ENCODE assay signal across 8 cellular contexts in the genomic region with DNA sequence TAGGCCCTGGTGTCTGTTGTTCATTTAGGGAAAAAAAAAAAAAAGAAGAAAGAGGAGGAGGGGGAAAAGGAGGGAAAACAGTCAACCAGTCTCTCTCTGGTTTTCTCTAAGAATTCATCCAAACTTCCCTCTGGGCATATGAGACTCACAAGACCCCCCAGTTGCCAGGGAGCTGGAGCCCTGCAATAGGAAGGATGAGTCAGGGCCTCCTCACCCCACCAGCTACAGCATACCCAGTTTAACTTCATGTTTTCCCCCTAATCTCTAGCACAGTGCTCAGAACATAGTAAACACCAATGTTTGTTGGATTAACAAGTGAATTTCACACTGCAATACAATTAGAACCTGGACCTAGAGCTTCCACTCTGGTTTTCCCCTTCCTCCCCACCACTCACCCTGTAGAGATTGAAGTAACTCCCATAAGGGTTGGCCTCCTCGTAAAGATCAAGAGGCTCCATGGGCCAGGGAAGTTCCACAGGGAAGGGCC. TPM values are rescaled to one million over a fixed set of nuclear protein-coding genes. Genes with fewer than 3 reads are reported as not detected.
DNase-seq lines count a peak whose midpoint lies in the region; ATAC-seq lines count a peak whose summit lies in the region.

No MANE protein-coding gene starts in this region.

- DNase-seq in GDM1 (lab: John Stamatoyannopoulos, UW) (peak; percentile 42), amniotic epithelial cell (ENCODE audit: low read depth) (peak; percentile 69), lung microvascular endothelial cell (ENCODE audit: low read depth in 2 of 2) (peak; percentile 57 to 84), amygdala (lab: John Stamatoyannopoulos, UW) (no peak), mucosa of gallbladder (ENCODE audit: low spot score) (no peak), NCI-H2081 treated with DMSO at 0.1 percent for 48 hours (lab: John Stamatoyannopoulos, UW) (no peak)
- no peak for DNase-seq in activated CD4-positive, alpha-beta T cell treated with anti-CD3 and anti-CD28 coated beads for 1 hour

- ATAC-seq in HG03280 (IDR thresholded peaks at IDR 0.05; ENCODE audit: unreplicated experiment): peak; percentile 26

RNA-seq across cellular contexts. Expression of a gene that starts 7.8 kb away (rescaled TPM):
- total RNA-seq in lung microvascular endothelial cell (49.3 and 150 TPM in 2 replicates), mucosa of gallbladder (173 TPM)

RNA-seq across cellular contexts. Expression of a gene that starts 25.6 kb away (rescaled TPM):
- total RNA-seq in lung microvascular endothelial cell: 1.7 and 7.1 TPM in 2 replicates
- 70.9 TPM for total RNA-seq in mucosa of gallbladder

RNA-seq across cellular contexts. Expression of a gene that starts 32.6 kb away (rescaled TPM):
- total RNA-seq in lung microvascular endothelial cell (83.0 and 105 TPM in 2 replicates), mucosa of gallbladder (58.8 TPM)

RNA-seq across cellular contexts. Expression of a gene that starts 56.5 kb away (rescaled TPM):
- total RNA-seq in lung microvascular endothelial cell: not detected in 2 replicates
- total RNA-seq in mucosa of gallbladder: 16.2 TPM

RNA-seq across cellular contexts. Expression of a gene that starts 58.5 kb away (rescaled TPM):
- total RNA-seq in lung microvascular endothelial cell (not detected in 2 replicates), mucosa of gallbladder (not detected)

Comparison
In these comparisons a context has a peak if more than half of its experiments do, and no peak if none do; other contexts are left out.
1. DNase-seq: peak in GDM1 (single experiment), amniotic epithelial cell (single experiment) and lung microvascular endothelial cell (2 of 2); none in amygdala (0 of 56), mucosa of gallbladder (single experiment), NCI-H2081 treated with DMSO at 0.1 percent for 48 hours (single experiment) and activated CD4-positive, alpha-beta T cell treated with anti-CD3 and anti-CD28 coated beads for 1 hour (single experiment).